In genomic region chr11:60301884-60302283, GRCh38 we compare ENCODE assay signal across 17 cellular contexts. TPM values are rescaled to one million over a fixed set of nuclear protein-coding genes. Genes with fewer than 3 reads are reported as not detected.
"Had no signal": no experiment of that assay in that cellular context is flagged by ENCODE, and none has a peak within 500 bp of the region (broad histone marks: within the 10 kb centered on the region; RNA-seq: fewer than 3 reads in every experiment).

No MANE protein-coding gene starts in this region.

RNA-seq across cellular contexts. Expression of gene MS4A4A, which starts 21.4 kb away (rescaled TPM):
- total RNA-seq: kidney epithelial cell, lung microvascular endothelial cell, mammary epithelial cell, mesothelial cell of epicardium, myocyte had no signal
- polyA plus RNA-seq: keratinocyte; mammary epithelial cell; naive thymus-derived CD4-positive, alpha-beta T cell; naive thymus-derived CD8-positive, alpha-beta T cell had no signal

RNA-seq across cellular contexts. Expression of gene MS4A6E, which starts 25.2 kb away (rescaled TPM):
- total RNA-seq: kidney epithelial cell; left colon; left lobe of liver; left ventricle myocardium inferior; left ventricle myocardium superior; lower lobe of right lung; lung microvascular endothelial cell; mammary epithelial cell; mesothelial cell of epicardium; mononuclear cell; mucosa of descending colon; mucosa of gallbladder; myocyte; naive thymus-derived CD4-positive, alpha-beta T cell; naive thymus-derived CD8-positive, alpha-beta T cell had no signal
- polyA plus RNA-seq: immature natural killer cell; keratinocyte; mammary epithelial cell; naive thymus-derived CD4-positive, alpha-beta T cell; naive thymus-derived CD8-positive, alpha-beta T cell had no signal

RNA-seq across cellular contexts. Expression of gene MS4A4E, which starts 58.9 kb away (rescaled TPM):
- total RNA-seq: kidney epithelial cell; lung microvascular endothelial cell; mammary epithelial cell; mesothelial cell of epicardium; myocyte; naive thymus-derived CD8-positive, alpha-beta T cell had no signal
- polyA plus RNA-seq: immature natural killer cell; keratinocyte; mammary epithelial cell; naive thymus-derived CD4-positive, alpha-beta T cell; naive thymus-derived CD8-positive, alpha-beta T cell had no signal
